ENCODE assay signal across 13 cellular contexts in genomic region chr12:104181313-104181712, GRCh38. TPM values are rescaled to one million over a fixed set of nuclear protein-coding genes. Genes with fewer than 3 reads are reported as not detected.
DNase-seq lines count a peak whose midpoint lies in the region; ATAC-seq, FAIRE-seq and TF ChIP-seq lines count a peak whose summit lies in the region.
"Had no signal": no experiment of that assay in that cellular context is flagged by ENCODE, and none has a peak within 500 bp of the region (broad histone marks: within the 10 kb centered on the region; RNA-seq: fewer than 3 reads in every experiment).

No MANE protein-coding gene starts in this region.

- no peak for TF ChIP-seq CTCF in bronchial epithelial cell (IDR thresholded peaks at IDR 0.05; ENCODE audit: insufficient read depth, low read length, severe bottlenecking)

- H3K9ac ChIP-seq in subcutaneous abdominal adipose tissue (ENCODE audit: low read length in 5 of 5): no peak overlapping the region

- DNase-seq in NCI-H2196 (lab: John Stamatoyannopoulos, UW; ENCODE audit: unreplicated experiment) (peak; percentile 15), NCI-H2196 treated with DMSO at 0.1 percent for 48 hours (lab: John Stamatoyannopoulos, UW; ENCODE audit: unreplicated experiment) (no peak), bronchial epithelial cell (ENCODE audit: low read depth) (peak; percentile 16), iris pigment epithelial cell (ENCODE audit: low read depth) (peak; percentile 86), activated gamma-delta T cell (lab: John Stamatoyannopoulos, UW) (no peak), SW480 (ENCODE audit: low spot score) (no peak)
- DNase-seq: 8988T; activated CD4-positive, CD25-positive, alpha-beta regulatory T cell treated with anti-CD3 and anti-CD28 coated beads, Interleukin-2, amount 50 U/mL, for 72 hours; GOT3 had no signal

- peaks cover 0 to 14% (median 12%) of the 10 kb centered on the region in 5 donors for H3K9me3 ChIP-seq in subcutaneous abdominal adipose tissue (ENCODE audit: control insufficient read depth in 5 of 5, low read length in 5 of 5)

- H3K27ac ChIP-seq in subcutaneous abdominal adipose tissue (ENCODE audit: low read depth, low read length): peak overlapping the region; percentile 37

- H3K36me3 ChIP-seq in bronchial epithelial cell (ENCODE audit: control insufficient read depth, insufficient read depth, low read length) (no peaks in the 10 kb centered on the region), subcutaneous abdominal adipose tissue (ENCODE audit: control insufficient read depth in 5 of 5, insufficient read depth in 5 of 5, low read length in 5 of 5) (no peaks in the 10 kb centered on the region)

- H3K27me3 ChIP-seq in bronchial epithelial cell (ENCODE audit: control insufficient read depth, insufficient read depth, low read length) (no peaks in the 10 kb centered on the region), subcutaneous abdominal adipose tissue (ENCODE audit: control insufficient read depth in 5 of 5, insufficient read depth in 4 of 5, low read length in 5 of 5) (no peaks in the 10 kb centered on the region)

- no peak for ATAC-seq in HG03095 (IDR thresholded peaks at IDR 0.05; ENCODE audit: unreplicated experiment)

- H3K4me1 ChIP-seq in subcutaneous abdominal adipose tissue (ENCODE audit: control insufficient read depth in 5 of 5, insufficient read depth in 5 of 5, low read length in 5 of 5): peaks cover 5 to 39% (median 30%) of the 10 kb centered on the region in 5 donors

- FAIRE-seq in bronchial epithelial cell (lab: Jason Lieb, UNC): no peak
- FAIRE-seq: colon, D721Med had no signal

- H3K4me3 ChIP-seq in bronchial epithelial cell (ENCODE audit: low read depth, low read length) (no peak overlapping the region), subcutaneous abdominal adipose tissue (ENCODE audit: low read depth in 1 of 5, low read length in 5 of 5) (no peak overlapping the region)

RNA-seq across cellular contexts. Expression of gene TXNRD1, which starts 34.3 kb away (rescaled TPM):
- 60.2 and 88.2 TPM in 2 replicates for total RNA-seq in bronchial epithelial cell

RNA-seq across cellular contexts. Expression of gene NFYB, which starts 43.3 kb away (rescaled TPM):
- 21.1 and 27.1 TPM in 2 replicates for total RNA-seq in bronchial epithelial cell

Comparison
In these comparisons a context has a peak if more than half of its experiments do, and no peak if none do; other contexts are left out.
1. DNase-seq: peak in NCI-H2196 (single experiment), bronchial epithelial cell (single experiment) and iris pigment epithelial cell (single experiment); none in NCI-H2196 treated with DMSO at 0.1 percent for 48 hours (single experiment), activated gamma-delta T cell (single experiment) and SW480 (single experiment).